1 cellular context compared by ENCODE assay signal in the genomic region with DNA sequence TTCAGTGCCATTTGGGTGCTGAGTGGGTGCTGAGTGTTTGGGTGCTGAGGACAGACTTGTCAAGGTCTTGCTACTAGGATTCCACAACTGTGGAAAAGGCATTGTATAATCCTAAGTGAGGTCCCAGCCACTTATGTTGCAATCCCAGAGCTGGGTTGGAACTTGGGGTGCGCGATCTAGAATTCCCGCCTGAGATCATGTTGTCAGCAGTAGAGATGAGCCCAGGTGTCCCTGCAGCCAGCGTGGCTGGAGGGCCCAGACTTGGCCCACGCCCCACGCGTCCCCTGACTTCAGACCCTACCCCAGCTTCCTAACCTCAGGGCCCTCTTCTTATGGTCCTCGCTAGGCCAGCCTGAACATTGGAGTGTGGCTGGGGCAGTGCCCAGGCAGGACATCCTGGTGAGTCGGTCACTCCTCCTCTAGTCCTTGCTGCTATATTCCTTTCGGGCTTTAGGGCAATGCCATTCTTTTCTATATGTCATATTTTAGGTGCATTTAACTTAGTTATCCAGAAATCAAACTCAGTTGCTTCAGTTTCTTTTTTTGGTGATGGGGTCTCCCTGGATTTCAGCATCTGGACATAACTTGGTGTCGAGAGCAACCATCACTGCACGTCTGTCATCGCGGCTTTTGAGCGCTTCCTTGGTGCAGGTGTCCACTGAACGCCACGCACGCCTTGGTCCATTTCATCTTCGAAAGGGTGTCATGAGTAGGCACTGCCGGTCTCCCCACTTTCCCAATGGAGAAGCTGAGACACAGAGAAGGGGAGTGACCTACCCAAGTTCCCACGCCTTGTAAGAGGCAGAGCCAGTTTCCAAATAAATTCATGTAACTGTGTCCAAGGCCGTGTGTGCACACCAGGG.
TF ChIP-seq lines count a peak whose summit lies in the region.

No MANE protein-coding gene starts in this region.

TF ChIP-seq in HepG2, 621 proteins besides CTCF, POLR2A, EP300 and RAD21:
- TF ChIP-seq CEBPB (IDR thresholded peaks at IDR 0.05; ENCODE audit: borderline replicate concordance, low read depth, low read length) (peak; percentile 72; the same call in 1 of the 2 replicates), ZNF543 (CRISPR knock-in tag; IDR thresholded peaks at IDR 0.05) (no peak)
TF ChIP-seq in HepG2: peak in this region for 1.
